28 cellular contexts compared by ENCODE assay signal in the genomic region with DNA sequence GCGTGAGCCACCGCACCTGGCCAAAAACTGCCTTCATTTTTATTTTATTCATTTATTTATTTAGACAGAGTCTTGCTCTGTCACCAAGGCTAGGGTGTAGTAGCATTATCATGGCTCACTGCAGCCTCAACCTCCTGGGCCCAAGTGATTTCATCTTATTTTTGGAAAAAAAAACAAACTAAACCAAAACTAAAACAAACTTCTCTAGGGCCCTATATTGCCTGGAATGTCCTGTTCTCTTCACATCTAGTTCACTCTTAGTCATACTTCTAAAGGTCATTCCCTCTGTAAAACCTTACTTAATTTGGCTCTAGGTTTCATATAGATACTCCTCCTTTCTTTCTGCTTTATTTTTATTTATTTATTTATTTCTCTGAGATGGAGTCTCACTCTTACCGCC.
DNase-seq lines count a peak whose midpoint lies in the region; ATAC-seq and TF ChIP-seq lines count a peak whose summit lies in the region.
"Had no signal": no experiment of that assay in that cellular context is flagged by ENCODE, and none has a peak within 500 bp of the region (broad histone marks: within the 10 kb centered on the region; RNA-seq: fewer than 3 reads in every experiment).

No MANE protein-coding gene starts in this region.

- H3K4me1 ChIP-seq in ACC112 (ENCODE audit: control insufficient read depth, insufficient read depth, low read length, unreplicated experiment), result no peaks in the 10 kb centered on the region
- H3K4me1 ChIP-seq: spleen, upper lobe of left lung had no signal

- H3K27me3 ChIP-seq in ACC112 (ENCODE audit: insufficient read depth, low read length), result no peaks in the 10 kb centered on the region
- H3K27me3 ChIP-seq in brain microvascular endothelial cell (replicated peaks), result no peaks in the 10 kb centered on the region
- H3K27me3 ChIP-seq: spleen, upper lobe of left lung had no signal

- peak overlapping the region; percentile 60 for H3K27ac ChIP-seq in ACC112 (ENCODE audit: low read depth, low read length)
- no peak overlapping the region for H3K27ac ChIP-seq in brain microvascular endothelial cell
- H3K27ac ChIP-seq: PC-9, spleen, upper lobe of left lung had no signal

- no peak for ATAC-seq in GM21619 (IDR thresholded peaks at IDR 0.05; ENCODE audit: unreplicated experiment)
- no peak for ATAC-seq in HG03175 (IDR thresholded peaks at IDR 0.05; ENCODE audit: unreplicated experiment)
- ATAC-seq: left colon had no signal

- in situ Hi-C loops in brain microvascular endothelial cell (cut with HindIII; ENCODE audit: low pct_ligation_motif_present, low sequenced_read_pairs), result no loop called here

- H3K79me2 ChIP-seq in ACC112 (ENCODE audit: control insufficient read depth, insufficient read depth, low read length, unreplicated experiment), result no peaks in the 10 kb centered on the region

- no peak overlapping the region for H3K4me3 ChIP-seq in ACC112 (ENCODE audit: low read depth, low read length)
- no peak overlapping the region for H3K4me3 ChIP-seq in brain microvascular endothelial cell (ENCODE audit: low read depth, low read length)
- H3K4me3 ChIP-seq: PC-9, spleen, upper lobe of left lung had no signal

- H3K36me3 ChIP-seq in ACC112 (ENCODE audit: insufficient read depth, low read length) (no peaks in the 10 kb centered on the region), brain microvascular endothelial cell (replicated peaks) (no peaks in the 10 kb centered on the region)
- H3K36me3 ChIP-seq: spleen, upper lobe of left lung had no signal

- no peak for TF ChIP-seq CTCF in brain microvascular endothelial cell (IDR thresholded peaks at IDR 0.05; ENCODE audit: low read depth, low read length, missing control alignments)

- DNase-seq in HCEC 1CT (peak; percentile 90), brain microvascular endothelial cell (peak; percentile 42), hepatic stellate cell (ENCODE audit: low spot score) (peak; percentile 74), NCI-H1092 treated with DMSO at 0.1 percent for 48 hours (lab: John Stamatoyannopoulos, UW) (no peak)
- DNase-seq in effector CD8-positive, alpha-beta T cell (lab: John Stamatoyannopoulos, UW), result no peak
- DNase-seq: activated CD4-positive, alpha-beta memory T cell treated with anti-CD3 and anti-CD28 coated beads, Interleukin-2, amount 10 ng/mL, durations not matched to agents 7 days and 5 days; activated CD4-positive, CD25-positive, alpha-beta regulatory T cell; activated gamma-delta T cell treated with Interleukin-2 at 50 U/mL for 16 hours; amygdala; effector CD4-positive, alpha-beta T cell; erythroblast; glutamatergic neuron; Karpas-422; left colon; NCI-H1048; NCI-H1930; NCI-H345; nucleus accumbens; PC-9; SHP77; spleen; stimulated activated CD4-positive, alpha-beta T cell treated with anti-CD3 and anti-CD28 coated beads, Interleukin-4, amount 100 ng/mL, for 24 hours; stimulated activated naive CD4-positive, alpha-beta T cell treated with Interleukin-2 at 50 U/mL for 16 hours; SW 1271; upper lobe of left lung had no signal

- H2AFZ ChIP-seq in ACC112 (ENCODE audit: low read length, unreplicated experiment), result no peak overlapping the region
- H2AFZ ChIP-seq: PC-9 had no signal

Comparison
In these comparisons a context has a peak if more than half of its experiments do, and no peak if none do; other contexts are left out.
1. DNase-seq: peak in HCEC 1CT (single experiment), brain microvascular endothelial cell (single experiment) and hepatic stellate cell (single experiment); none in NCI-H1092 treated with DMSO at 0.1 percent for 48 hours (single experiment) and effector CD8-positive, alpha-beta T cell (single experiment).